ENCODE assay signal across 20 cellular contexts in the genomic region with DNA sequence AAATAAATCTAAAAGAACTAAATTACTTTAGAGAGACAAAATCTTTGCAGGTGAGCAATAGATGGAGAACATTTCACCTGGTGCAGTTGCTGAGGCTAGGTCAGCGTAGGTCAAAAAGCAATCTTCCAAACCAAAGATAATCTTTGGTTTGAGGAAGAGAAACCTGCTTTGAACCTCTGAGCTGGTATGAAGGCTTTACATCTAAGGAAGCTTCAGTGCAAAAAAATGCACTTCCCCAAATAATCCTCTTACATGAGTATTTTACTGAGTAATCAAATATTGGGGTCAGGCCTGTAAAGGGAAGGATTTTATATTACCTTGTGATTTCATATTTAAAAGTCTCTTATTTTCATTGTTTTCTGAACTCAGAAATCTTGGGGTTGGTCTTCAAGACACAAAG.
DNase-seq lines count a peak whose midpoint lies in the region; ATAC-seq, FAIRE-seq and TF ChIP-seq lines count a peak whose summit lies in the region.
"Had no signal": no experiment of that assay in that cellular context is flagged by ENCODE, and none has a peak within 500 bp of the region (broad histone marks: within the 10 kb centered on the region; RNA-seq: fewer than 3 reads in every experiment).

No MANE protein-coding gene starts in this region.

- no peak overlapping the region for H3K4me3 ChIP-seq in NB4 (ENCODE audit: low read depth, low read length)
- H3K4me3 ChIP-seq: A549, GM23338 had no signal

- no peak for TF ChIP-seq CTCF in NB4 (IDR thresholded peaks at IDR 0.05; ENCODE audit: low read depth, low read length)

- H3K27ac Mint-ChIP-seq in memory B cell, result no peak overlapping the region
- H3K27ac Mint-ChIP-seq: CD4-positive, alpha-beta T cell; GM23338; HFFc6 had no signal

- FAIRE-seq in GM12891 (lab: Jason Lieb, UNC), result no peak
- FAIRE-seq: A549 had no signal

- H3K9me3 Mint-ChIP-seq in memory B cell, result no peaks in the 10 kb centered on the region
- H3K9me3 Mint-ChIP-seq: CD4-positive, alpha-beta T cell; HFFc6 had no signal

- no peak overlapping the region for H3K4me3 Mint-ChIP-seq in memory B cell
- H3K4me3 Mint-ChIP-seq: CD4-positive, alpha-beta T cell; GM23338; HFFc6 had no signal

- H3K36me3 Mint-ChIP-seq in memory B cell, result no peaks in the 10 kb centered on the region

- H3K27me3 Mint-ChIP-seq in memory B cell, result peaks cover 3% of the 10 kb centered on the region
- H3K27me3 Mint-ChIP-seq: CD4-positive, alpha-beta T cell had no signal

- H3K4me1 Mint-ChIP-seq in memory B cell, result peaks cover 3% of the 10 kb centered on the region
- H3K4me1 Mint-ChIP-seq: GM23338 had no signal

- no peak for TF ChIP-seq POLR2A in GM12891 (IDR thresholded peaks at IDR 0.05; ENCODE audit: low read depth, low read length)
- TF ChIP-seq POLR2A in NB4 (IDR thresholded peaks at IDR 0.05; ENCODE audit: extremely low read depth, insufficient read length), result no peak

- intact Hi-C loops in posterior vena cava (cut with DNase I), result no loop called here

- ATAC-seq in memory B cell (ENCODE audit: low read depth) (peak; percentile 97), HG02623 (IDR thresholded peaks at IDR 0.05; ENCODE audit: unreplicated experiment) (no peak), HG03095 (IDR thresholded peaks at IDR 0.05; ENCODE audit: unreplicated experiment) (no peak)
- ATAC-seq: A549, GM23338 had no signal

- no peak for DNase-seq in GM12891 (ENCODE audit: insufficient read length, low spot score)
- peak; percentile 37 for DNase-seq in NB4 (ENCODE audit: low read depth)
- DNase-seq in SIG-M5 (lab: John Stamatoyannopoulos, UW), result peak; percentile 28
- no peak for DNase-seq in memory B cell (ENCODE audit: low spot score in 2 of 2)
- DNase-seq in SHP77 treated with DMSO at 0.1 percent for 48 hours (lab: John Stamatoyannopoulos, UW), result no peak
- no peak for DNase-seq in posterior vena cava (ENCODE audit: low spot score)
- DNase-seq: CD4-positive, alpha-beta T cell; DMS79; HFFc6; NCI-H1092 treated with DMSO at 0.1 percent for 48 hours; NCI-H1694; NCI-H2107; NCI-H226; NCI-H526 treated with DMSO at 0.1 percent for 48 hours; NK-92 treated with Interleukin-12 subunit alpha and Interleukin-12 subunit beta, amount 100 ng/mL, for 24 hours; T-helper 1 cell had no signal

TF ChIP-seq in GM12891, 5 proteins besides CTCF, POLR2A, EP300 and RAD21:
- TF ChIP-seq SPI1 (IDR thresholded peaks at IDR 0.05; ENCODE audit: low read depth, low read length) (0 out of 2 replicates have a peak, but pooled peaks have one; percentile 27), PAX5 (IDR thresholded peaks at IDR 0.05; ENCODE audit: insufficient read depth, low read length, severe bottlenecking) (no peak)

Comparison
In these comparisons a context has a peak if more than half of its experiments do, and no peak if none do; other contexts are left out.
1. DNase-seq: peak in NB4 (single experiment) and SIG-M5 (single experiment); none in GM12891 (single experiment), memory B cell (0 of 2), SHP77 treated with DMSO at 0.1 percent for 48 hours (single experiment) and posterior vena cava (single experiment).